14 cellular contexts compared by ENCODE assay signal in genomic region chr5:141096586-141096985, GRCh38. TPM values are rescaled to one million over a fixed set of nuclear protein-coding genes. Genes with fewer than 3 reads are reported as not detected.
"Had no signal": no experiment of that assay in that cellular context is flagged by ENCODE, and none has a peak within 500 bp of the region (broad histone marks: within the 10 kb centered on the region; RNA-seq: fewer than 3 reads in every experiment).

No MANE protein-coding gene starts in this region.

RNA-seq across cellular contexts. Expression of gene PCDHB2, which starts 2.2 kb away (rescaled TPM):
- total RNA-seq: activated naive CD4-positive, alpha-beta T cell treated with anti-CD3 and anti-CD28 coated beads for 36 hours; activated naive CD4-positive, alpha-beta T cell treated with anti-CD3 and anti-CD28 coated beads, Interleukin-2, amount 50 U/mL, for 72 hours; activated naive CD8-positive, alpha-beta T cell treated with anti-CD3 and anti-CD28 coated beads for 36 hours; activated naive CD8-positive, alpha-beta T cell treated with anti-CD3 and anti-CD28 coated beads, Interleukin-2, amount 10 ng/mL, durations not matched to agents 7 days and 5 days; activated T-cell treated with anti-CD3 and anti-CD28 coated beads, Interleukin-2, amount 50 U/mL, for 72 hours; activated T-helper 1 cell treated with anti-CD3 and anti-CD28 coated beads, Interleukin-12 subunit alpha, Interleukin-12 subunit beta, Interleukin-2, Interleukin-4 antibody, amounts not matched to agents 30 ng/mL and 10 ng/mL and 1 ng/mL, durations not matched to agents 14 hours and 24 hours and 36 hours had no signal

RNA-seq across cellular contexts. Expression of gene PCDHB3, which starts 3.7 kb away (rescaled TPM):
- total RNA-seq: activated naive CD4-positive, alpha-beta T cell treated with anti-CD3 and anti-CD28 coated beads for 36 hours; activated naive CD4-positive, alpha-beta T cell treated with anti-CD3 and anti-CD28 coated beads, Interleukin-2, amount 50 U/mL, for 72 hours; activated naive CD8-positive, alpha-beta T cell treated with anti-CD3 and anti-CD28 coated beads for 36 hours; activated naive CD8-positive, alpha-beta T cell treated with anti-CD3 and anti-CD28 coated beads, Interleukin-2, amount 10 ng/mL, durations not matched to agents 7 days and 5 days; activated T-cell treated with anti-CD3 and anti-CD28 coated beads, Interleukin-2, amount 50 U/mL, for 4 hours; activated T-cell treated with anti-CD3 and anti-CD28 coated beads, Interleukin-2, amount 50 U/mL, for 72 hours; activated T-helper 1 cell treated with anti-CD3 and anti-CD28 coated beads, Interleukin-12 subunit alpha, Interleukin-12 subunit beta, Interleukin-2, Interleukin-4 antibody, amounts not matched to agents 30 ng/mL and 10 ng/mL and 1 ng/mL, durations not matched to agents 14 hours and 24 hours and 36 hours; activated T-helper 2 cell treated with anti-CD3 and anti-CD28 coated beads, Interferon-gamma antibody, Interleukin-2, Interleukin-4, amounts not matched to agents 10 μg/mL and 5 μg/mL and 100 μg/mL, durations not matched to agents 14 hours and 24 hours and 36 hours had no signal

RNA-seq across cellular contexts. Expression of gene PCDHB4, which starts 25.0 kb away (rescaled TPM):
- total RNA-seq: activated naive CD4-positive, alpha-beta T cell treated with anti-CD3 and anti-CD28 coated beads for 36 hours; activated naive CD4-positive, alpha-beta T cell treated with anti-CD3 and anti-CD28 coated beads, Interleukin-2, amount 50 U/mL, for 72 hours; activated naive CD8-positive, alpha-beta T cell treated with anti-CD3 and anti-CD28 coated beads for 36 hours; activated naive CD8-positive, alpha-beta T cell treated with anti-CD3 and anti-CD28 coated beads, Interleukin-2, amount 10 ng/mL, durations not matched to agents 7 days and 5 days; activated T-cell treated with anti-CD3 and anti-CD28 coated beads, Interleukin-2, amount 50 U/mL, for 4 hours; activated T-cell treated with anti-CD3 and anti-CD28 coated beads, Interleukin-2, amount 50 U/mL, for 72 hours; activated T-helper 1 cell treated with anti-CD3 and anti-CD28 coated beads, Interleukin-12 subunit alpha, Interleukin-12 subunit beta, Interleukin-2, Interleukin-4 antibody, amounts not matched to agents 30 ng/mL and 10 ng/mL and 1 ng/mL, durations not matched to agents 14 hours and 24 hours and 36 hours; activated T-helper 17 cell treated with anti-CD3 and anti-CD28 coated beads, Interleukin-2, amount 50 U/mL, for 72 hours; activated T-helper 2 cell treated with anti-CD3 and anti-CD28 coated beads, Interferon-gamma antibody, Interleukin-2, Interleukin-4, amounts not matched to agents 10 μg/mL and 5 μg/mL and 100 μg/mL, durations not matched to agents 14 hours and 24 hours and 36 hours; bronchial epithelial cell had no signal

RNA-seq across cellular contexts. Expression of gene PCDHB5, which starts 38.4 kb away (rescaled TPM):
- total RNA-seq: activated naive CD4-positive, alpha-beta T cell treated with anti-CD3 and anti-CD28 coated beads for 36 hours; activated naive CD8-positive, alpha-beta T cell treated with anti-CD3 and anti-CD28 coated beads for 36 hours; activated naive CD8-positive, alpha-beta T cell treated with anti-CD3 and anti-CD28 coated beads, Interleukin-2, amount 10 ng/mL, durations not matched to agents 7 days and 5 days; activated T-cell treated with anti-CD3 and anti-CD28 coated beads, Interleukin-2, amount 50 U/mL, for 72 hours; activated T-helper 1 cell treated with anti-CD3 and anti-CD28 coated beads, Interleukin-12 subunit alpha, Interleukin-12 subunit beta, Interleukin-2, Interleukin-4 antibody, amounts not matched to agents 30 ng/mL and 10 ng/mL and 1 ng/mL, durations not matched to agents 14 hours and 24 hours and 36 hours; activated T-helper 17 cell treated with anti-CD3 and anti-CD28 coated beads, Interleukin-2, amount 50 U/mL, for 72 hours; activated T-helper 2 cell treated with anti-CD3 and anti-CD28 coated beads, Interferon-gamma antibody, Interleukin-2, Interleukin-4, amounts not matched to agents 10 μg/mL and 5 μg/mL and 100 μg/mL, durations not matched to agents 14 hours and 24 hours and 36 hours had no signal

RNA-seq across cellular contexts. Expression of gene PCDHB1, which starts 45.4 kb away (rescaled TPM):
- total RNA-seq: activated naive CD4-positive, alpha-beta T cell treated with anti-CD3 and anti-CD28 coated beads for 36 hours; activated naive CD4-positive, alpha-beta T cell treated with anti-CD3 and anti-CD28 coated beads, Interleukin-2, amount 50 U/mL, for 72 hours; activated naive CD8-positive, alpha-beta T cell treated with anti-CD3 and anti-CD28 coated beads for 36 hours; activated naive CD8-positive, alpha-beta T cell treated with anti-CD3 and anti-CD28 coated beads, Interleukin-2, amount 10 ng/mL, durations not matched to agents 7 days and 5 days; activated T-cell treated with anti-CD3 and anti-CD28 coated beads, Interleukin-2, amount 50 U/mL, for 4 hours; activated T-cell treated with anti-CD3 and anti-CD28 coated beads, Interleukin-2, amount 50 U/mL, for 72 hours; activated T-helper 1 cell treated with anti-CD3 and anti-CD28 coated beads, Interleukin-12 subunit alpha, Interleukin-12 subunit beta, Interleukin-2, Interleukin-4 antibody, amounts not matched to agents 30 ng/mL and 10 ng/mL and 1 ng/mL, durations not matched to agents 14 hours and 24 hours and 36 hours; activated T-helper 17 cell treated with anti-CD3 and anti-CD28 coated beads, Interleukin-2, amount 50 U/mL, for 72 hours; activated T-helper 2 cell treated with anti-CD3 and anti-CD28 coated beads, Interferon-gamma antibody, Interleukin-2, Interleukin-4, amounts not matched to agents 10 μg/mL and 5 μg/mL and 100 μg/mL, durations not matched to agents 14 hours and 24 hours and 36 hours; aorta; ascending aorta; astrocyte; bronchial epithelial cell; cardiac septum had no signal
